In genomic region chr18:9708882-9709877, GRCh38 we compare ENCODE assay signal across 8 cellular contexts. TPM values are rescaled to one million over a fixed set of nuclear protein-coding genes. Genes with fewer than 3 reads are reported as not detected.
DNase-seq lines count a peak whose midpoint lies in the region; ATAC-seq, FAIRE-seq and TF ChIP-seq lines count a peak whose summit lies in the region.

No MANE protein-coding gene starts in this region.

- H3K27me3 ChIP-seq in DOHH2 (ENCODE audit: control insufficient read depth, low read length): peaks cover 87% of the 10 kb centered on the region
- H3K27me3 ChIP-seq in MG63: no peaks in the 10 kb centered on the region
- H3K27me3 ChIP-seq in bronchial epithelial cell (ENCODE audit: control insufficient read depth, insufficient read depth, low read length): no peaks in the 10 kb centered on the region
- no peaks in the 10 kb centered on the region for H3K27me3 ChIP-seq in stomach smooth muscle (ENCODE audit: control insufficient read depth in 1 of 2, insufficient read depth in 2 of 2, low read length in 2 of 2)

- no peak for DNase-seq in MG63
- no peak for DNase-seq in bronchial epithelial cell (ENCODE audit: low read depth)
- DNase-seq in left kidney (ENCODE audit: low read depth, low spot score): peak; percentile 41
- no peak for DNase-seq in HTR-8/SVneo (ENCODE audit: insufficient read length, low spot score)
- no peak for DNase-seq in NCI-H146 treated with DMSO at 0.1 percent for 48 hours (lab: John Stamatoyannopoulos, UW; ENCODE audit: unreplicated experiment)

- peak overlapping the region; percentile 55 for H3K4me3 ChIP-seq in DOHH2 (ENCODE audit: low read length)
- peak overlapping the region; percentile 76 for H3K4me3 ChIP-seq in MG63
- peak overlapping the region; percentile 91 for H3K4me3 ChIP-seq in bronchial epithelial cell (ENCODE audit: low read depth, low read length)
- H3K4me3 ChIP-seq in stomach smooth muscle (ENCODE audit: low read length in 2 of 2): peak overlapping the region; percentile 68 to 83

- H3K27ac ChIP-seq in DOHH2 (ENCODE audit: low read depth, low read length) (no peak overlapping the region), stomach smooth muscle (ENCODE audit: low read length) (peak overlapping the region; percentile 91)

- ATAC-seq in HG03457 (IDR thresholded peaks at IDR 0.05; ENCODE audit: unreplicated experiment): no peak

- peaks cover 4% of the 10 kb centered on the region; the same call in 1 of the 2 replicates for H3K4me1 ChIP-seq in DOHH2 (ENCODE audit: control insufficient read depth, low read length)
- peaks cover 39% of the 10 kb centered on the region for H3K4me1 ChIP-seq in stomach smooth muscle (ENCODE audit: control insufficient read depth, insufficient read depth, low read length)

- peak overlapping the region; percentile 66 for H3K4me2 ChIP-seq in DOHH2 (ENCODE audit: low read length)

- H3F3A ChIP-seq in DOHH2 (ENCODE audit: control insufficient read depth, insufficient read depth): no peaks in the 10 kb centered on the region

- TF ChIP-seq CTCF in DOHH2 (IDR thresholded peaks at IDR 0.05; ENCODE audit: low read depth, low read length, poor library complexity, severe bottlenecking): no peak
- no peak for TF ChIP-seq CTCF in bronchial epithelial cell (IDR thresholded peaks at IDR 0.05; ENCODE audit: insufficient read depth, low read length, severe bottlenecking)

- H3K9me3 ChIP-seq in DOHH2 (ENCODE audit: control insufficient read depth, insufficient read depth, low read length) (no peaks in the 10 kb centered on the region), MG63 (no peaks in the 10 kb centered on the region), stomach smooth muscle (ENCODE audit: control insufficient read depth in 2 of 2, low read length in 2 of 2) (no peaks in the 10 kb centered on the region)

- no peaks in the 10 kb centered on the region; the same call in 1 of the 2 replicates for H4K20me1 ChIP-seq in DOHH2 (ENCODE audit: control insufficient read depth, insufficient read depth, low read depth, low read length)

- no peaks in the 10 kb centered on the region for H3K79me2 ChIP-seq in DOHH2 (ENCODE audit: control insufficient read depth, low read length)

- H3K9me2 ChIP-seq in DOHH2 (replicated peaks; ENCODE audit: control insufficient read depth, low read length): no peaks in the 10 kb centered on the region

- H3K36me3 ChIP-seq in DOHH2 (ENCODE audit: control insufficient read depth, low read length): no peaks in the 10 kb centered on the region
- no peaks in the 10 kb centered on the region for H3K36me3 ChIP-seq in MG63
- peaks cover 1% of the 10 kb centered on the region for H3K36me3 ChIP-seq in bronchial epithelial cell (ENCODE audit: control insufficient read depth, insufficient read depth, low read length)
- H3K36me3 ChIP-seq in stomach smooth muscle (ENCODE audit: control insufficient read depth in 2 of 2, insufficient read depth in 2 of 2, low read length in 2 of 2): no peaks in the 10 kb centered on the region

- FAIRE-seq in bronchial epithelial cell (lab: Jason Lieb, UNC): no peak
- FAIRE-seq in HTR-8/SVneo (lab: Jason Lieb, UNC): no peak

- H3K9ac ChIP-seq in stomach smooth muscle (ENCODE audit: low read length in 2 of 2): peak overlapping the region; percentile 78 to 85

RNA-seq across cellular contexts. Expression of gene RAB31, which starts 1.1 kb away (rescaled TPM):
- 16.7 and 19.5 TPM in 2 replicates for total RNA-seq in MG63 (2014; rRNA removed; shearing (Covaris generic); ENCODE audit: low replicate concordance)
- total RNA-seq in bronchial epithelial cell: 47.7 and 48.5 TPM in 2 replicates
